In genomic region chr3:110526732-110527727, GRCh38 we compare ENCODE assay signal across 12 cellular contexts.
A peak's percentile ranks its signal among the peaks of the same experiment; 100 is the strongest.
DNase-seq lines count a peak whose midpoint lies in the region; ATAC-seq lines count a peak whose summit lies in the region.
"Had no signal": no experiment of that assay in that cellular context is flagged by ENCODE, and none has a peak within 500 bp of the region (broad histone marks: within the 10 kb centered on the region; RNA-seq: fewer than 3 reads in every experiment).

No MANE protein-coding gene starts in this region.

- no peak for ATAC-seq in HG02852 (IDR thresholded peaks at IDR 0.05; ENCODE audit: unreplicated experiment)

- DNase-seq in GM04504 (ENCODE audit: low read depth) = peak; percentile 71
- DNase-seq in RPMI7951 (ENCODE audit: low read depth) = peak; percentile 90
- DNase-seq in fibroblast of peridontal ligament (ENCODE audit: extremely low read depth) = peak; percentile 94
- peak; percentile 67 for DNase-seq in pulmonary artery endothelial cell (ENCODE audit: low read depth, low spot score)
- no peak for DNase-seq in UCSD-AML1 (lab: John Stamatoyannopoulos, UW; ENCODE audit: unreplicated experiment)
- no peak for DNase-seq in NCI-H774 (lab: John Stamatoyannopoulos, UW)
- no peak for DNase-seq in GM19238 (ENCODE audit: insufficient read length, low spot score)
- DNase-seq: activated CD4-positive, CD25-positive, alpha-beta regulatory T cell; GDM1; head of caudate nucleus; NCI-H510A treated with DMSO at 0.1 percent for 48 hours had no signal

Comparison
In these comparisons a context has a peak if more than half of its experiments do, and no peak if none do; other contexts are left out.
1. DNase-seq: peak in GM04504 (single experiment), RPMI7951 (single experiment), fibroblast of peridontal ligament (single experiment) and pulmonary artery endothelial cell (single experiment); none in UCSD-AML1 (single experiment), NCI-H774 (single experiment) and GM19238 (single experiment).